8 cellular contexts compared by ENCODE assay signal in genomic region chr13:60163525-60164471, GRCh38. TPM values are rescaled to one million over a fixed set of nuclear protein-coding genes. Genes with fewer than 3 reads are reported as not detected.
DNase-seq lines count a peak whose midpoint lies in the region; ATAC-seq, FAIRE-seq and TF ChIP-seq lines count a peak whose summit lies in the region.

A gene with protein sequence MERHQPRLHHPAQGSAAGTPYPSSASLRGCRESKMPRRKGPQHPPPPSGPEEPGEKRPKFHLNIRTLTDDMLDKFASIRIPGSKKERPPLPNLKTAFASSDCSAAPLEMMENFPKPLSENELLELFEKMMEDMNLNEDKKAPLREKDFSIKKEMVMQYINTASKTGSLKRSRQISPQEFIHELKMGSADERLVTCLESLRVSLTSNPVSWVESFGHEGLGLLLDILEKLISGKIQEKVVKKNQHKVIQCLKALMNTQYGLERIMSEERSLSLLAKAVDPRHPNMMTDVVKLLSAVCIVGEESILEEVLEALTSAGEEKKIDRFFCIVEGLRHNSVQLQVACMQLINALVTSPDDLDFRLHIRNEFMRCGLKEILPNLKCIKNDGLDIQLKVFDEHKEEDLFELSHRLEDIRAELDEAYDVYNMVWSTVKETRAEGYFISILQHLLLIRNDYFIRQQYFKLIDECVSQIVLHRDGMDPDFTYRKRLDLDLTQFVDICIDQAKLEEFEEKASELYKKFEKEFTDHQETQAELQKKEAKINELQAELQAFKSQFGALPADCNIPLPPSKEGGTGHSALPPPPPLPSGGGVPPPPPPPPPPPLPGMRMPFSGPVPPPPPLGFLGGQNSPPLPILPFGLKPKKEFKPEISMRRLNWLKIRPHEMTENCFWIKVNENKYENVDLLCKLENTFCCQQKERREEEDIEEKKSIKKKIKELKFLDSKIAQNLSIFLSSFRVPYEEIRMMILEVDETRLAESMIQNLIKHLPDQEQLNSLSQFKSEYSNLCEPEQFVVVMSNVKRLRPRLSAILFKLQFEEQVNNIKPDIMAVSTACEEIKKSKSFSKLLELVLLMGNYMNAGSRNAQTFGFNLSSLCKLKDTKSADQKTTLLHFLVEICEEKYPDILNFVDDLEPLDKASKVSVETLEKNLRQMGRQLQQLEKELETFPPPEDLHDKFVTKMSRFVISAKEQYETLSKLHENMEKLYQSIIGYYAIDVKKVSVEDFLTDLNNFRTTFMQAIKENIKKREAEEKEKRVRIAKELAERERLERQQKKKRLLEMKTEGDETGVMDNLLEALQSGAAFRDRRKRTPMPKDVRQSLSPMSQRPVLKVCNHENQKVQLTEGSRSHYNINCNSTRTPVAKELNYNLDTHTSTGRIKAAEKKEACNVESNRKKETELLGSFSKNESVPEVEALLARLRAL (minus strand): TSS chr13:60163928. CDS start chr13:60163766, 162 bp downstream.

- peak within 1 kb of the TSS; percentile 97 for H3K4me3 ChIP-seq in GM12865 (ENCODE audit: low read depth, low read length)
- H3K4me3 ChIP-seq in pancreas = peak within 1 kb of the TSS; percentile 42 to 74 (median 48)
- peak within 1 kb of the TSS; percentile 60 to 91 (median 72) for H3K4me3 ChIP-seq in tibial nerve

- H3K36me3 ChIP-seq in pancreas = no peaks in the 10 kb centered on the region
- H3K36me3 ChIP-seq in tibial nerve = no peaks in the 10 kb centered on the region

- ATAC-seq in HG02759 (IDR thresholded peaks at IDR 0.05; ENCODE audit: unreplicated experiment) (peak; percentile 99), Right ventricle myocardium inferior (peak; percentile 100), pancreas (peak; percentile 98 to 100 (median 100))

- peak; percentile 25 to 76 for TF ChIP-seq POLR2A in tibial nerve (IDR thresholded peaks at IDR 0.05)

- DNase-seq in GM12865 (ENCODE audit: low read depth) (peak; percentile 97), NCI-H1417 (lab: John Stamatoyannopoulos, UW) (peak; percentile 95 to 99 (median 98)), SW 1271 (lab: John Stamatoyannopoulos, UW) (peak; percentile 92), Right ventricle myocardium inferior (ENCODE audit: missing footprints) (peak; percentile 97), pancreas (peak; percentile 96 to 97 (median 97)), tibial nerve (ENCODE audit: low spot score in 2 of 2) (peak; percentile 93 to 94)
- DNase-seq in activated naive CD8-positive, alpha-beta T cell treated with anti-CD3 and anti-CD28 coated beads, Interleukin-2, amount 50 U/mL, for 16 hours (ENCODE audit: low read depth, low spot score) = peak; percentile 86

- H3K4me1 ChIP-seq in pancreas (peaks cover 0 to 12% (median 10%) of the 10 kb centered on the region in 3 donors), tibial nerve (peaks cover 0 to 27% (median 2%) of the 10 kb centered on the region in 4 donors)

- H3K27me3 ChIP-seq in pancreas (no peaks in the 10 kb centered on the region), tibial nerve (no peaks in the 10 kb centered on the region)

- FAIRE-seq in pancreas (lab: Jason Lieb, UNC) = peak; percentile 56

- TF ChIP-seq CTCF in GM12865 (IDR thresholded peaks at IDR 0.05; ENCODE audit: insufficient read depth, low read depth, low read length, missing control alignments) (no peak), pancreas (IDR thresholded peaks at IDR 0.05) (no peak), tibial nerve (IDR thresholded peaks at IDR 0.05) (peak in 1 of 5 experiments; percentile 35)

- peak in 1 of 2 donors; percentile 94 for TF ChIP-seq EP300 in tibial nerve (IDR thresholded peaks at IDR 0.05)

- 0% methylated on average over 57 to 62 of the region's 62 CpGs for WGBS in pancreas, 2 donors
- WGBS in tibial nerve, 2 donors = 0% methylated on average over 34 to 35 of the region's 62 CpGs

- H3K9me3 ChIP-seq in pancreas = no peaks in the 10 kb centered on the region
- H3K9me3 ChIP-seq in tibial nerve = no peaks in the 10 kb centered on the region

- intact Hi-C loops in Right ventricle myocardium inferior (cut with DNase I) = loop anchor here (1.0 to 10.0 kb wide), 2 partner anchors 233 to 271 kb away; no protein-coding TSS in a partner anchor
- intact Hi-C loops in pancreas (cut with DNase I) = no loop called here

- H3K27ac ChIP-seq in pancreas (peak within 1 kb of the TSS; percentile 59 to 95 (median 88)), tibial nerve (peak within 1 kb of the TSS; percentile 68 to 90 (median 88))

RNA-seq across cellular contexts. Expression of the gene that starts here (rescaled TPM):
- total RNA-seq in Right ventricle myocardium inferior = 0.46 TPM
- 1 to 10 TPM in 1 of 6 donors, under 1 TPM in 5; 0.12 to 1.3 (median 0.43) TPM for total RNA-seq in pancreas
- polyA plus RNA-seq in pancreas = under 1 TPM in 1 of 2 donors, not detected in 1; 0.42 TPM
- under 1 TPM in 2 of 4 donors, not detected in 2; 0.20 to 0.30 TPM for total RNA-seq in tibial nerve

Comparison
In these comparisons a context has a peak if more than half of its experiments do, and no peak if none do; other contexts are left out.
1. Peak in every context shown above with its lines: DNase-seq, ATAC-seq, H3K4me3 ChIP-seq and H3K27ac ChIP-seq.
2. Peak in DNase-seq and ATAC-seq in Right ventricle myocardium inferior; RNA of the gene not detected or under 1 TPM.
3. Peak in DNase-seq, H3K4me3 ChIP-seq and H3K27ac ChIP-seq in tibial nerve; RNA of the gene not detected or under 1 TPM.